In genomic region chr7:105806592-105807266, GRCh38 we compare ENCODE assay signal across 10 cellular contexts.
DNase-seq lines count a peak whose midpoint lies in the region; ATAC-seq and TF ChIP-seq lines count a peak whose summit lies in the region.
"Had no signal": no experiment of that assay in that cellular context is flagged by ENCODE, and none has a peak within 500 bp of the region (broad histone marks: within the 10 kb centered on the region; RNA-seq: fewer than 3 reads in every experiment).

No MANE protein-coding gene starts in this region.

- peak overlapping the region; percentile 86 for H4K8ac ChIP-seq in mesenchymal stem cell (ENCODE audit: low read length)

- H2AFZ ChIP-seq in mesenchymal stem cell (ENCODE audit: low read depth, low read length) = no peak overlapping the region

- peaks cover 7 to 13% of the 10 kb centered on the region in 2 donors for H3K36me3 Mint-ChIP-seq in activated naive CD4-positive, alpha-beta T cell treated with anti-CD3 and anti-CD28 coated beads, Interleukin-2, amount 50 U/mL, for 72 hours
- H3K36me3 Mint-ChIP-seq: naive B cell had no signal

- H2BK12ac ChIP-seq in mesenchymal stem cell (ENCODE audit: low read length in 2 of 2) = peak overlapping the region; percentile 51 to 91

- no peak overlapping the region for H3K4me2 ChIP-seq in mesenchymal stem cell (ENCODE audit: low read length, poor library complexity, severe bottlenecking)
- H3K4me2 ChIP-seq: KMS-11 had no signal

- H3K79me1 ChIP-seq in mesenchymal stem cell (replicated peaks; ENCODE audit: low read length, poor library complexity, severe bottlenecking) = peaks cover 30% of the 10 kb centered on the region

- no peak overlapping the region for H2BK15ac ChIP-seq in mesenchymal stem cell (ENCODE audit: low read depth, poor library complexity, severe bottlenecking)

- H3K27ac ChIP-seq in mesenchymal stem cell (ENCODE audit: low read length, poor library complexity, severe bottlenecking) (no peak overlapping the region), upper lobe of right lung (no peak overlapping the region), WERI-Rb-1 (no peak overlapping the region)
- H3K27ac ChIP-seq: KMS-11 had no signal

- DNase-seq in GM13977 (ENCODE audit: low spot score) = peak; percentile 72
- peak; percentile 72 for DNase-seq in SKM-1 treated with dmso at 0.1 percent for 144 hours (lab: John Stamatoyannopoulos, UW; ENCODE audit: unreplicated experiment)
- peak; percentile 61 to 80 for DNase-seq in activated naive CD4-positive, alpha-beta T cell treated with anti-CD3 and anti-CD28 coated beads, Interleukin-2, amount 50 U/mL, for 72 hours (ENCODE audit: low spot score in 2 of 2)
- DNase-seq in mesenchymal stem cell = peak; percentile 81
- DNase-seq in upper lobe of right lung = no peak
- no peak for DNase-seq in WERI-Rb-1
- DNase-seq in NCI-H446 (lab: John Stamatoyannopoulos, UW) = no peak
- DNase-seq: naive B cell had no signal

- no peak overlapping the region for H3K23ac ChIP-seq in mesenchymal stem cell (ENCODE audit: low read length in 2 of 2)

- H3K4ac ChIP-seq in mesenchymal stem cell (ENCODE audit: low read depth in 1 of 2, low read length in 2 of 2) = peak overlapping the region in 1 of 2 experiments; percentile 43

- no peaks in the 10 kb centered on the region for H3K9me3 Mint-ChIP-seq in activated naive CD4-positive, alpha-beta T cell treated with anti-CD3 and anti-CD28 coated beads, Interleukin-2, amount 50 U/mL, for 72 hours

- H3K9me3 ChIP-seq in mesenchymal stem cell (ENCODE audit: control insufficient read depth, low read length) (no peaks in the 10 kb centered on the region), upper lobe of right lung (no peaks in the 10 kb centered on the region), WERI-Rb-1 (ENCODE audit: severe bottlenecking) (no peaks in the 10 kb centered on the region)

- intact Hi-C loops in upper lobe of right lung (cut with DNase I) = no loop called here

- no peak overlapping the region for H2BK5ac ChIP-seq in mesenchymal stem cell (ENCODE audit: low read depth, low read length, poor library complexity, severe bottlenecking)

- H3K4me3 ChIP-seq in mesenchymal stem cell (ENCODE audit: insufficient read depth in 1 of 2, low read depth in 1 of 2, low read length in 2 of 2) (no peak overlapping the region), upper lobe of right lung (no peak overlapping the region), WERI-Rb-1 (ENCODE audit: low read depth, low read length) (no peak overlapping the region)

- peak overlapping the region; percentile 1 to 91 for H3K27ac Mint-ChIP-seq in activated naive CD4-positive, alpha-beta T cell treated with anti-CD3 and anti-CD28 coated beads, Interleukin-2, amount 50 U/mL, for 72 hours

- H3K27me3 ChIP-seq in mesenchymal stem cell (ENCODE audit: control insufficient read depth in 1 of 2, insufficient read depth in 1 of 2, low read length in 2 of 2) = no peaks in the 10 kb centered on the region
- H3K27me3 ChIP-seq in upper lobe of right lung = no peaks in the 10 kb centered on the region
- H3K27me3 ChIP-seq in WERI-Rb-1 (ENCODE audit: insufficient read depth, low read depth, severe bottlenecking) = no peaks in the 10 kb centered on the region

- TF ChIP-seq CTCF in GM13977 (IDR thresholded peaks at IDR 0.05; ENCODE audit: extremely low read depth, insufficient read depth, missing control alignments) (no peak), upper lobe of right lung (IDR thresholded peaks at IDR 0.05) (no peak), WERI-Rb-1 (IDR thresholded peaks at IDR 0.05; ENCODE audit: low read depth, low read length) (no peak)

- peak overlapping the region in 1 of 2 experiments; percentile 81 for H3K14ac ChIP-seq in mesenchymal stem cell (ENCODE audit: low read length in 2 of 2)

- in situ Hi-C loops in GM13977 (cut with MboI; ENCODE audit: low pct_unique_long_range_greater_than_20kb, low sequenced_read_pairs, unreplicated experiment) = no loop called here

- H3K36me3 ChIP-seq in mesenchymal stem cell (ENCODE audit: control insufficient read depth in 1 of 2, insufficient read depth in 2 of 2, low read depth in 1 of 2, low read length in 2 of 2) (no peaks in the 10 kb centered on the region), upper lobe of right lung (no peaks in the 10 kb centered on the region), WERI-Rb-1 (no peaks in the 10 kb centered on the region)

- H2BK120ac ChIP-seq in mesenchymal stem cell (ENCODE audit: low read depth, low read length) = no peak overlapping the region

- H3K9ac ChIP-seq in mesenchymal stem cell (ENCODE audit: low read length) = no peak overlapping the region
- H3K9ac ChIP-seq: KMS-11 had no signal

- no peak overlapping the region for H2AK5ac ChIP-seq in mesenchymal stem cell (ENCODE audit: low read length, severe bottlenecking)

- H4K91ac ChIP-seq in mesenchymal stem cell (ENCODE audit: low read length) = peak overlapping the region; percentile 8

- WGBS in mesenchymal stem cell = 26% methylated on average over 4 of the region's 4 CpGs

- H3K18ac ChIP-seq in mesenchymal stem cell (ENCODE audit: low read depth in 1 of 2, low read length in 2 of 2) = peak overlapping the region; percentile 49 to 82

- ATAC-seq in HG02885 (IDR thresholded peaks at IDR 0.05; ENCODE audit: poor library complexity, unreplicated experiment) (peak; percentile 38), upper lobe of right lung (peak; percentile 52)
- peak; percentile 64 to 73 for ATAC-seq in activated naive CD4-positive, alpha-beta T cell treated with anti-CD3 and anti-CD28 coated beads, Interleukin-2, amount 50 U/mL, for 72 hours

- H3K4me1 ChIP-seq in mesenchymal stem cell (ENCODE audit: control insufficient read depth, insufficient read depth, low read depth, low read length) (peaks cover 30% of the 10 kb centered on the region), upper lobe of right lung (no peaks in the 10 kb centered on the region)

Comparison
In these comparisons a context has a peak if more than half of its experiments do, and no peak if none do; other contexts are left out.
1. DNase-seq: peak in GM13977 (single experiment), SKM-1 treated with dmso at 0.1 percent for 144 hours (single experiment), activated naive CD4-positive, alpha-beta T cell treated with anti-CD3 and anti-CD28 coated beads, Interleukin-2, amount 50 U/mL, for 72 hours (2 of 2) and mesenchymal stem cell (single experiment); none in upper lobe of right lung (single experiment), WERI-Rb-1 (single experiment) and NCI-H446 (0 of 2).
2. Peak in every context shown above with its lines, with median percentiles within 50 percentile points of each other: ATAC-seq.